24 cellular contexts compared by ENCODE assay signal in the genomic region with DNA sequence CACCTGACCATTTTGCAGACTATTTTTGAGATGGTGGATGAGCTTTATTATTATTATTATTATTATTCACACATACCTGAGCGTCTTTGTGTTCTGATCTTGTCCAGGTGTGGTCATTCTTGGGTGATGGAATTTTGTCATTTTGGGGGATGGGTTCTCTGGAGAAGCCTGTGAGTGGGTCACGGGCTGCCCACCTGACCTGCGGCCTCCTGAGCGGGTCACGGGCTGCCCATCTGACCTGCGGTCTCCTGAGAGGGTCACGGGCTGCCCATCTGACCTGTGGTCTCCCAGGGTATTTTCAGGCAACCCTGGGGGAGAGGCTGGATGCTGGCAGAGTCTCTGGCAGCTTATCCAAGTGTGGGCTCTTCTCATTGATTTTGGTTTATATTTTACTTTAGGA. TPM values are rescaled to one million over a fixed set of nuclear protein-coding genes. Genes with fewer than 3 reads are reported as not detected.
"Had no signal": no experiment of that assay in that cellular context is flagged by ENCODE, and none has a peak within 500 bp of the region (broad histone marks: within the 10 kb centered on the region; RNA-seq: fewer than 3 reads in every experiment).

No MANE protein-coding gene starts in this region.

- H3K4me3 Mint-ChIP-seq: natural killer cell; neural crest cell; stimulated activated effector memory CD8-positive, alpha-beta T cell treated with anti-CD3 and anti-CD28 coated beads, Interleukin-12 subunit alpha, Interleukin-12 subunit beta, amount 100 ng/mL, for 72 hours; type B pancreatic cell had no signal

- H3K4me1 ChIP-seq: gastrocnemius medialis, heart right ventricle, pancreas, right lobe of liver, suprapubic skin, thyroid gland had no signal

- H3K9me3 ChIP-seq: gastrocnemius medialis, heart right ventricle, mucosa of descending colon, pancreas, right lobe of liver, suprapubic skin, thyroid gland had no signal

- H3K27me3 Mint-ChIP-seq: progenitor cell of endocrine pancreas, type B pancreatic cell had no signal

- ATAC-seq: esophagus mucosa; gastrocnemius medialis; heart right ventricle; left lobe of liver; mucosa of descending colon; natural killer cell; pancreas; right lobe of liver; stimulated activated effector memory CD8-positive, alpha-beta T cell treated with anti-CD3 and anti-CD28 coated beads, Interleukin-12 subunit alpha, Interleukin-12 subunit beta, amount 100 ng/mL, for 72 hours; stimulated activated naive CD8-positive, alpha-beta T cell treated with anti-CD3 and anti-CD28 coated beads, Interleukin-15, Interleukin-2, amounts not matched to agents 100 U/mL and 50 U/mL, for 24 hours had no signal

- H3K36me3 ChIP-seq: gastrocnemius medialis, heart right ventricle, pancreas, right lobe of liver, thyroid gland had no signal

- DNase-seq: effector memory CD4-positive, alpha-beta T cell; gastrocnemius medialis; heart right ventricle; hypothalamus; kidney glomerular epithelial cell; mammary epithelial cell; mucosa of descending colon; natural killer cell; pancreas; stimulated activated CD4-positive, alpha-beta T cell treated with anti-CD3 and anti-CD28 coated beads, Interleukin-4, amount 100 ng/mL, for 1 hour; stimulated activated CD8-positive, alpha-beta memory T cell treated with anti-CD3 and anti-CD28 coated beads, Interleukin-4, amount 100 ng/mL, for 48 hours; stimulated activated naive CD8-positive, alpha-beta T cell treated with anti-CD3 and anti-CD28 coated beads, Interleukin-15, Interleukin-2, amounts not matched to agents 100 U/mL and 50 U/mL, for 24 hours; thyroid gland had no signal

- H3K4me1 Mint-ChIP-seq: natural killer cell, neural crest cell had no signal

- H3K27ac ChIP-seq: gastrocnemius medialis, heart right ventricle, pancreas, right lobe of liver, suprapubic skin, thyroid gland had no signal

- FAIRE-seq: endometrium, islet of Langerhans, pancreas, urothelium cell line had no signal

- H3K27me3 ChIP-seq: gastrocnemius medialis, pancreas, right lobe of liver, suprapubic skin, thyroid gland had no signal

- H3K27ac Mint-ChIP-seq: natural killer cell; progenitor cell of endocrine pancreas; stimulated activated effector memory CD8-positive, alpha-beta T cell treated with anti-CD3 and anti-CD28 coated beads, Interleukin-12 subunit alpha, Interleukin-12 subunit beta, amount 100 ng/mL, for 72 hours; type B pancreatic cell had no signal

- H3K9me3 Mint-ChIP-seq: natural killer cell; stimulated activated effector memory CD8-positive, alpha-beta T cell treated with anti-CD3 and anti-CD28 coated beads, Interleukin-12 subunit alpha, Interleukin-12 subunit beta, amount 100 ng/mL, for 72 hours had no signal

- H3K36me3 Mint-ChIP-seq: natural killer cell, type B pancreatic cell had no signal

- H3K4me3 ChIP-seq: gastrocnemius medialis, heart right ventricle, mucosa of descending colon, pancreas, right lobe of liver, suprapubic skin, thyroid gland had no signal

RNA-seq across cellular contexts. Expression of a gene that starts 36.6 kb away (rescaled TPM):
- total RNA-seq: gastrocnemius medialis, natural killer cell had no signal
